ENCODE assay signal across 13 cellular contexts in the genomic region with DNA sequence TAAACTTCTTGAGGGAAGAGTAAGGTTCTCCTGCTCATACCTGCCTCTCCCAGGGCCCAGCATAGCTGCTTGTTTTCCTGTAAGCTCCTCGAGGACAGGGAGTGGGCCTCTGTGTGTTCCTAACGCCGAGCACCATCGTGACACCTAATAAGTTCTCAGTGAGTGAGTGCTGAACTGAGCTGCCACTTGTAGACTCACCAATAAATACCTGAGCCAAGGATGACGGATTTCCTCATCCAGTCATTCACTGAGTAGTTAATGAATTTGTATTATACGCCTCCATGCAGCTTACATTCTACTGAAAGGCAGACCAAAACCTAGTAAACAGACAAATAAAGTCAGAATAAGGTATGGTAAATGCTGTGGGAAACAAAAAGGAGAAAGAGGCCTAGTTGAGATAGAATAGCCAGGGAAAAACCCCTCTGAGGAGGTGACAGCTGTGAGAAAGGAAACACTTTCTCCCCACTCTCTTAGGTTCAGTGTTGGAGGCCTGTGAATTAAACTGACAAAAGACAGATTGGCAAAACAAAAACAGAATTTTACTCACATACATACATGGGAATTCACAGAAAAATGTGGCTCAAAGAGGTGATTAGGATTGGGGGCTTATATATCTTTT.
DNase-seq lines count a peak whose midpoint lies in the region; ATAC-seq, FAIRE-seq and TF ChIP-seq lines count a peak whose summit lies in the region.
"Had no signal": no experiment of that assay in that cellular context is flagged by ENCODE, and none has a peak within 500 bp of the region (broad histone marks: within the 10 kb centered on the region; RNA-seq: fewer than 3 reads in every experiment).

No MANE protein-coding gene starts in this region.

- no peaks in the 10 kb centered on the region for H3K36me3 Mint-ChIP-seq in activated naive CD8-positive, alpha-beta T cell treated with anti-CD3 and anti-CD28 coated beads, Interleukin-2, amount 50 U/mL, for 24 hours (ENCODE audit: low read depth)
- peaks cover 4% of the 10 kb centered on the region for H3K36me3 Mint-ChIP-seq in activated naive CD8-positive, alpha-beta T cell treated with anti-CD3 and anti-CD28 coated beads for 36 hours

- H3K27me3 ChIP-seq in GM12878 (replicated peaks in 1 of 2; ENCODE audit: control insufficient read depth in 2 of 2, insufficient read depth in 2 of 2, low read length in 1 of 2) (no peaks in the 10 kb centered on the region), foreskin keratinocyte (peaks cover 12% of the 10 kb centered on the region)
- H3K27me3 ChIP-seq: gastroesophageal sphincter had no signal

- CTCF ChIA-PET in GM12878 (lab: Yijun Ruan, JAX), result interaction anchor here (0.8 to 3.2 kb wide), 12 partner anchors 13 to 77 kb away, joined by 3 to 15 read pairs (median 3); no protein-coding TSS in a partner anchor

- no peaks in the 10 kb centered on the region for H3K36me3 ChIP-seq in GM12878 (ENCODE audit: control insufficient read depth in 2 of 2, insufficient read depth in 2 of 2, low read length in 1 of 2)
- H3K36me3 ChIP-seq: gastroesophageal sphincter had no signal

- in situ Hi-C loops in GM12878 (cut with MboI), result no loop called here

- H3K27ac Mint-ChIP-seq in activated naive CD8-positive, alpha-beta T cell treated with anti-CD3 and anti-CD28 coated beads, Interleukin-2, amount 50 U/mL, for 24 hours, result peak overlapping the region; percentile 57
- no peak overlapping the region for H3K27ac Mint-ChIP-seq in activated naive CD8-positive, alpha-beta T cell treated with anti-CD3 and anti-CD28 coated beads for 36 hours

- SMC1A ChIA-PET in GM12878 (lab: Charles Lee; ENCODE audit: uncharacterized antibody, unreplicated experiment), result interaction anchor here (0.8 to 16.4 kb wide), 13 partner anchors 14 to 440 kb away, joined by 3 to 467 read pairs (median 4); no protein-coding TSS in a partner anchor

- FAIRE-seq in GM12878 (lab: Jason Lieb, UNC), result no peak
- no peak for FAIRE-seq in HTR-8/SVneo (lab: Jason Lieb, UNC)

- ATAC-seq in activated naive CD8-positive, alpha-beta T cell treated with anti-CD3 and anti-CD28 coated beads, Interleukin-2, amount 50 U/mL, for 24 hours, result no peak
- peak; percentile 75 for ATAC-seq in HG02870 (IDR thresholded peaks at IDR 0.05; ENCODE audit: unreplicated experiment)
- ATAC-seq in GM12878, result peak; percentile 74
- no peak for ATAC-seq in foreskin keratinocyte
- ATAC-seq: gastroesophageal sphincter had no signal

- no peak overlapping the region for H3K4me3 ChIP-seq in GM12878
- H3K4me3 ChIP-seq: gastroesophageal sphincter had no signal

- no peak for DNase-seq in activated naive CD8-positive, alpha-beta T cell treated with anti-CD3 and anti-CD28 coated beads, Interleukin-2, amount 50 U/mL, for 24 hours
- DNase-seq in activated naive CD8-positive, alpha-beta T cell treated with anti-CD3 and anti-CD28 coated beads for 36 hours, result no peak
- DNase-seq in GM12878 (ENCODE audit: low read depth, low spot score), result peak; percentile 66
- no peak for DNase-seq in activated T-cell treated with anti-CD3 and anti-CD28 coated beads for 4 hours
- no peak for DNase-seq in NCI-H1694 treated with DMSO at 0.1 percent for 48 hours (lab: John Stamatoyannopoulos, UW)
- DNase-seq in HTR-8/SVneo (ENCODE audit: insufficient read length, low spot score), result no peak
- no peak for DNase-seq in foreskin keratinocyte
- DNase-seq: amygdala; effector CD4-positive, alpha-beta T cell; stimulated activated CD4-positive, alpha-beta T cell treated with anti-CD3 and anti-CD28 coated beads, Interleukin-4, amount 100 ng/mL, for 1 hour had no signal

- TF ChIP-seq CTCF in GM12878 (IDR thresholded peaks at IDR 0.05 in 2 of 3, conservative IDR thresholded peaks at IDR 0.05 in 1 of 3; ENCODE audit: control insufficient read depth in 2 of 3, extremely low read depth in 1 of 3, insufficient read depth in 1 of 3, low read depth in 3 of 3, low read length in 3 of 3) (no peak), foreskin keratinocyte (conservative IDR thresholded peaks at IDR 0.05) (no peak)

- no peak overlapping the region for H3K4me3 Mint-ChIP-seq in activated naive CD8-positive, alpha-beta T cell treated with anti-CD3 and anti-CD28 coated beads, Interleukin-2, amount 50 U/mL, for 24 hours
- H3K4me3 Mint-ChIP-seq in activated naive CD8-positive, alpha-beta T cell treated with anti-CD3 and anti-CD28 coated beads for 36 hours, result no peak overlapping the region

- peak overlapping the region; percentile 75 for H2AFZ ChIP-seq in GM12878 (ENCODE audit: control insufficient read depth, low read depth, low read length)

- peaks cover 4% of the 10 kb centered on the region; the same call in 2 of the 3 replicates for H3K9me3 ChIP-seq in GM12878 (replicated peaks; ENCODE audit: control insufficient read depth, insufficient read depth, low read length)
- H3K9me3 ChIP-seq: gastroesophageal sphincter had no signal

- 69% methylated on average over 6 of the region's 6 CpGs for WGBS in GM12878 (ENCODE audit: insufficient coverage, insufficient replicate concordance, low lambda C conversion rate, missing lambda C conversion rate)

- TF ChIP-seq EP300 in GM12878 (IDR thresholded peaks at IDR 0.05; ENCODE audit: borderline replicate concordance in 1 of 2, control insufficient read depth in 1 of 2, low read depth in 2 of 2, low read length in 2 of 2), result no peak

- intact Hi-C loops in GM12878 (cut with micrococcal nuclease; ENCODE audit: unreplicated experiment), result no loop called here

- H4K20me1 ChIP-seq in GM12878 (ENCODE audit: control insufficient read depth, insufficient read depth), result no peaks in the 10 kb centered on the region

- POLR2A ChIA-PET in GM12878 (lab: Charles Lee), result interaction anchor here (1.1 to 5.2 kb wide), 8 partner anchors 10 to 205 kb away, joined by 3 to 37 read pairs (median 10); no protein-coding TSS in a partner anchor

- H3K4me2 ChIP-seq in GM12878 (ENCODE audit: control insufficient read depth, insufficient read depth), result peak overlapping the region; percentile 32
- H3K4me2 ChIP-seq: KMS-11 had no signal

- H3K9ac ChIP-seq in GM12878 (ENCODE audit: control insufficient read depth, insufficient read depth, low read length), result peak overlapping the region; percentile 63
- H3K9ac ChIP-seq: KMS-11 had no signal

- peak overlapping the region; percentile 99 for H3K27ac ChIP-seq in GM12878 (ENCODE audit: control insufficient read depth, insufficient read depth)
- no peak overlapping the region for H3K27ac ChIP-seq in foreskin keratinocyte
- H3K27ac ChIP-seq: gastroesophageal sphincter, KMS-11 had no signal

- H3K27me3 Mint-ChIP-seq in activated naive CD8-positive, alpha-beta T cell treated with anti-CD3 and anti-CD28 coated beads, Interleukin-2, amount 50 U/mL, for 24 hours, result no peaks in the 10 kb centered on the region
- H3K27me3 Mint-ChIP-seq in activated naive CD8-positive, alpha-beta T cell treated with anti-CD3 and anti-CD28 coated beads for 36 hours, result no peaks in the 10 kb centered on the region

- H3K79me2 ChIP-seq in GM12878 (ENCODE audit: control insufficient read depth, insufficient read depth, low read length), result peaks cover 1% of the 10 kb centered on the region

- peaks cover 40% of the 10 kb centered on the region for H3K4me1 ChIP-seq in GM12878 (ENCODE audit: control insufficient read depth, insufficient read depth, low read length)
- H3K4me1 ChIP-seq in foreskin keratinocyte, result no peaks in the 10 kb centered on the region
- H3K4me1 ChIP-seq: gastroesophageal sphincter had no signal

- TF ChIP-seq RAD21 in GM12878 (IDR thresholded peaks at IDR 0.05; ENCODE audit: insufficient read depth, low read depth, low read length), result 0 out of 2 replicates have a peak, but pooled peaks have one; percentile 1

- no TSS peak for BruUV-seq in GM12878 (replicated peaks; lab: Mats Ljungman, UMichigan)

- TF ChIP-seq POLR2A in GM12878 (IDR thresholded peaks at IDR 0.05; ENCODE audit: low read depth, low read length), result peak; percentile 59; the same call in 1 of the 2 replicates

- RAD21 ChIA-PET in GM12878 (lab: Charles Lee; ENCODE audit: unreplicated experiment), result interaction anchor here (0.6 to 6.2 kb wide), 19 partner anchors 10 to 325 kb away, joined by 3 to 126 read pairs (median 5); no protein-coding TSS in a partner anchor

- H3K4me1 Mint-ChIP-seq in activated naive CD8-positive, alpha-beta T cell treated with anti-CD3 and anti-CD28 coated beads, Interleukin-2, amount 50 U/mL, for 24 hours, result peaks cover 29% of the 10 kb centered on the region
- peaks cover 18% of the 10 kb centered on the region for H3K4me1 Mint-ChIP-seq in activated naive CD8-positive, alpha-beta T cell treated with anti-CD3 and anti-CD28 coated beads for 36 hours

- peaks cover 9% of the 10 kb centered on the region for H3K9me3 Mint-ChIP-seq in activated naive CD8-positive, alpha-beta T cell treated with anti-CD3 and anti-CD28 coated beads, Interleukin-2, amount 50 U/mL, for 24 hours
- H3K9me3 Mint-ChIP-seq in activated naive CD8-positive, alpha-beta T cell treated with anti-CD3 and anti-CD28 coated beads for 36 hours, result peaks cover 6% of the 10 kb centered on the region

TF ChIP-seq in GM12878, 131 proteins besides CTCF, POLR2A, EP300 and RAD21 (continues in another document):
- no peak for TF ChIP-seq CHD2 (IDR thresholded peaks at IDR 0.05; ENCODE audit: borderline replicate concordance, low read depth, low read length)
- TF ChIP-seq FOS (IDR thresholded peaks at IDR 0.05; ENCODE audit: borderline replicate concordance, extremely low read depth, insufficient read length), result no peak
- TF ChIP-seq, protein P1, sequence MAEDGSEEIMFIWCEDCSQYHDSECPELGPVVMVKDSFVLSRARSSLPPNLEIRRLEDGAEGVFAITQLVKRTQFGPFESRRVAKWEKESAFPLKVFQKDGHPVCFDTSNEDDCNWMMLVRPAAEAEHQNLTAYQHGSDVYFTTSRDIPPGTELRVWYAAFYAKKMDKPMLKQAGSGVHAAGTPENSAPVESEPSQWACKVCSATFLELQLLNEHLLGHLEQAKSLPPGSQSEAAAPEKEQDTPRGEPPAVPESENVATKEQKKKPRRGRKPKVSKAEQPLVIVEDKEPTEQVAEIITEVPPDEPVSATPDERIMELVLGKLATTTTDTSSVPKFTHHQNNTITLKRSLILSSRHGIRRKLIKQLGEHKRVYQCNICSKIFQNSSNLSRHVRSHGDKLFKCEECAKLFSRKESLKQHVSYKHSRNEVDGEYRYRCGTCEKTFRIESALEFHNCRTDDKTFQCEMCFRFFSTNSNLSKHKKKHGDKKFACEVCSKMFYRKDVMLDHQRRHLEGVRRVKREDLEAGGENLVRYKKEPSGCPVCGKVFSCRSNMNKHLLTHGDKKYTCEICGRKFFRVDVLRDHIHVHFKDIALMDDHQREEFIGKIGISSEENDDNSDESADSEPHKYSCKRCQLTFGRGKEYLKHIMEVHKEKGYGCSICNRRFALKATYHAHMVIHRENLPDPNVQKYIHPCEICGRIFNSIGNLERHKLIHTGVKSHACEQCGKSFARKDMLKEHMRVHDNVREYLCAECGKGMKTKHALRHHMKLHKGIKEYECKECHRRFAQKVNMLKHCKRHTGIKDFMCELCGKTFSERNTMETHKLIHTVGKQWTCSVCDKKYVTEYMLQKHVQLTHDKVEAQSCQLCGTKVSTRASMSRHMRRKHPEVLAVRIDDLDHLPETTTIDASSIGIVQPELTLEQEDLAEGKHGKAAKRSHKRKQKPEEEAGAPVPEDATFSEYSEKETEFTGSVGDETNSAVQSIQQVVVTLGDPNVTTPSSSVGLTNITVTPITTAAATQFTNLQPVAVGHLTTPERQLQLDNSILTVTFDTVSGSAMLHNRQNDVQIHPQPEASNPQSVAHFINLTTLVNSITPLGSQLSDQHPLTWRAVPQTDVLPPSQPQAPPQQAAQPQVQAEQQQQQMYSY (CRISPR knock-in tag; IDR thresholded peaks at IDR 0.05), result no peak

Comparison
In these comparisons a context has a peak if more than half of its experiments do, and no peak if none do; other contexts are left out.
1. ATAC-seq: peak in HG02870 (single experiment) and GM12878 (single experiment); none in activated naive CD8-positive, alpha-beta T cell treated with anti-CD3 and anti-CD28 coated beads, Interleukin-2, amount 50 U/mL, for 24 hours (single experiment) and foreskin keratinocyte (single experiment).